ENCODE assay signal across 8 cellular contexts in the genomic region with DNA sequence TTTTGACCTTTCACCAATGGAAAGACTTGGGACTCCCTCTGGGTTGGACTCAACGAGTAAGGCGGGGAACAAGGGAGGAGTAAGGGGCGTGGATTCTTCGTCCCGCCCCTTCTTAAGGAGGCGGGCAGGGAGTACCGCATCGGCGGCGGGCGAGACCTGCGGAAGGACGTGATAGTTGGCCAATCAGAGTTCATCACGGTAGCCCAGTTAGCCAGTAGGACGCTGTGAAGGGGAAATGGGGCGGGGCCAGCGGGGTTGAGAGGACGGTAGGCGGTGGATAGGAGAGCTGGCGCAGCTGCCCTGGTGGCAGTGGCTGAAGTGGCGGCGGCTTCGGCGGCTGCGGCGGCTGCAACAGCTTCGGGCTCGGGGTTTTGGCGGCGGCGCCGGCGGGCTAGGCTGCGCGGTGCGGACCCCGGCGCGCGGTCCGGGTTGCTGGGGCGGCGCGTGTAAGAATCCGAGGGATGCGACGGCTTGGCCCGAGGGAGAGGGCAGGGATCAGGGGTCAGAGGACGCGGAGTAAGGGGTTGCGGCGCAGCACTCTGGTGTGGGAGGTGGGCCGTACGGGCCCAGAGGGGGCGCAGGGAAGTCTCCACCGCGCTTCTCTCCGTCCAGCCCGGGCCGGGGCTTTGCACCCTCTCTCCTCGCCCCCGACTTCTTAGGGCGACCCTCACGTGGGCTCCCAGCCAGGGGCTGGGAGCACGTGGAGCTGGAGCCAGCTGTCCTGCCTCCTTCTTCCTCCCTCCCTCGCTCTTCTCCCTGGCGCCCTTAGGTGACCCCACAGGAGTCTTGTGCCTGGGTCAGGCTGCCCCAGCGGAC. TPM values are rescaled to one million over a fixed set of nuclear protein-coding genes. Genes with fewer than 3 reads are reported as not detected.
A peak's percentile ranks its signal among the peaks of the same experiment; 100 is the strongest.
DNase-seq lines count a peak whose midpoint lies in the region; ATAC-seq, FAIRE-seq and TF ChIP-seq lines count a peak whose summit lies in the region.

A gene (plus strand): TSS at position 284 of the 816 bp plus-strand sequence. CDS start 5,389 bp downstream, outside the sequence.

- POLR2A ChIA-PET in endothelial cell of umbilical vein (lab: Charles Lee), result interaction anchor here (0.5 to 2.7 kb wide), 8 partner anchors 9 to 709 kb away, joined by 3 to 15 read pairs (median 5); a partner anchor contains a TSS

- H3K9me1 ChIP-seq in endothelial cell of umbilical vein (replicated peaks; ENCODE audit: control insufficient read depth, extremely low read depth, insufficient read depth, low read length), result no peaks in the 10 kb centered on the region

- H2AFZ ChIP-seq in OCI-LY3 (ENCODE audit: low read depth, low read length), result peak within 1 kb of the TSS; percentile 72
- peak within 1 kb of the TSS; percentile 80 for H2AFZ ChIP-seq in endothelial cell of umbilical vein (ENCODE audit: low read depth, low read length)

- intact Hi-C loops in Calu3 (cut with micrococcal nuclease; ENCODE audit: unreplicated experiment) (no loop called here), endothelial cell of umbilical vein (cut with micrococcal nuclease) (loop anchor here (1.0 to 10.0 kb wide), 6 partner anchors 10 to 137 kb away; a partner anchor contains a TSS)

- peaks cover 27% of the 10 kb centered on the region for H3K36me3 Mint-ChIP-seq in Calu3 (ENCODE audit: insufficient read depth, unreplicated experiment)

- no peaks in the 10 kb centered on the region for H3K9me3 Mint-ChIP-seq in Calu3 (ENCODE audit: low read depth, unreplicated experiment)

- H3K27me3 Mint-ChIP-seq in Calu3 (ENCODE audit: unreplicated experiment), result no peaks in the 10 kb centered on the region

- peak within 1 kb of the TSS; percentile 98 for H3K27ac Mint-ChIP-seq in Calu3 (ENCODE audit: unreplicated experiment)

- H3K36me3 ChIP-seq in OCI-LY3 (replicated peaks; ENCODE audit: low read depth, low read length) (no peaks in the 10 kb centered on the region), endothelial cell of umbilical vein (ENCODE audit: control insufficient read depth in 2 of 2, extremely low read depth in 1 of 2, insufficient read depth in 2 of 2, low read length in 2 of 2) (no peaks in the 10 kb centered on the region)

- TF ChIP-seq CTCF in Calu3 (IDR thresholded peaks at IDR 0.05; ENCODE audit: unreplicated experiment) (no peak), OCI-LY3 (IDR thresholded peaks at IDR 0.05; ENCODE audit: low read depth, low read length) (no peak), endothelial cell of umbilical vein (IDR thresholded peaks at IDR 0.05; ENCODE audit: extremely low read depth in 1 of 2, insufficient read depth in 1 of 2, low read depth in 1 of 2, low read length in 2 of 2) (peak in 1 of 2 donors; percentile 16)

- H3K4me3 Mint-ChIP-seq in Calu3 (ENCODE audit: low read depth, unreplicated experiment), result peak within 1 kb of the TSS; percentile 85

- dilution Hi-C loops in endothelial cell of umbilical vein (cut with MboI; ENCODE audit: extremely low pct_ligation_motif_present, low sequenced_read_pairs), result no loop called here

- H3K4me3 ChIP-seq in OCI-LY3 (ENCODE audit: low read length), result peak within 1 kb of the TSS; percentile 93
- H3K4me3 ChIP-seq in endothelial cell of umbilical vein (replicated peaks in 1 of 3; ENCODE audit: insufficient read depth in 1 of 3, low read depth in 1 of 3, low read length in 3 of 3), result peak within 1 kb of the TSS; percentile 40 to 98 (median 69)

- ATAC-seq in GM21515 (IDR thresholded peaks at IDR 0.05; ENCODE audit: unreplicated experiment), result peak; percentile 92

- peak; percentile 100 for FAIRE-seq in endothelial cell of umbilical vein (lab: Jason Lieb, UNC)

- BruUV-seq in Calu3 (replicated peaks; lab: Mats Ljungman, UMichigan) (no TSS peak), endothelial cell of umbilical vein (replicated peaks; lab: Mats Ljungman, UMichigan) (no TSS peak)

- H3K9ac ChIP-seq in OCI-LY3 (ENCODE audit: low read length), result peak within 1 kb of the TSS; percentile 85
- peak within 1 kb of the TSS; percentile 71 for H3K9ac ChIP-seq in endothelial cell of umbilical vein (replicated peaks; ENCODE audit: extremely low read depth, insufficient read depth, low read length)

- peak; percentile 96 for TF ChIP-seq POLR2A in endothelial cell of umbilical vein (IDR thresholded peaks at IDR 0.05; ENCODE audit: low read depth, low read length)

- H3K4me2 ChIP-seq in OCI-LY3 (ENCODE audit: low read length), result peak within 1 kb of the TSS; percentile 98
- peak within 1 kb of the TSS; percentile 94 for H3K4me2 ChIP-seq in endothelial cell of umbilical vein (ENCODE audit: insufficient read depth, low read length)

- H3K27ac ChIP-seq in OCI-LY3 (ENCODE audit: low read length) (peak within 1 kb of the TSS; percentile 51), endothelial cell of umbilical vein (ENCODE audit: insufficient read depth, low read depth, low read length) (peak within 1 kb of the TSS; percentile 12)

- H4K20me1 ChIP-seq in OCI-LY3 (ENCODE audit: insufficient read depth, low read length) (no peaks in the 10 kb centered on the region), endothelial cell of umbilical vein (replicated peaks; ENCODE audit: control insufficient read depth, extremely low read depth, insufficient read depth, low read length) (no peaks in the 10 kb centered on the region)

- no peaks in the 10 kb centered on the region for H3K4me1 Mint-ChIP-seq in Calu3 (ENCODE audit: low read depth, unreplicated experiment)

- H3K4me1 ChIP-seq in OCI-LY3 (ENCODE audit: low read length) (peaks cover 23% of the 10 kb centered on the region), endothelial cell of umbilical vein (ENCODE audit: control insufficient read depth, extremely low read depth, insufficient read depth, low read length) (peaks cover 23% of the 10 kb centered on the region)

- DNase-seq in Calu3, result peak; percentile 100
- DNase-seq in HuH-7 (ENCODE audit: low spot score), result peak; percentile 95
- peak; percentile 98 for DNase-seq in activated CD8-positive, alpha-beta memory T cell treated with anti-CD3 and anti-CD28 coated beads, Interleukin-2, amount 50 U/mL, for 48 hours
- peak; percentile 100 for DNase-seq in endothelial cell of umbilical vein (ENCODE audit: low read depth, low spot score)
- DNase-seq in middle frontal gyrus (ENCODE audit: extremely low spot score, low spot score), result peak; percentile 100
- DNase-seq in stimulated activated CD8-positive, alpha-beta memory T cell treated with anti-CD3 and anti-CD28 coated beads, Interleukin-2, amount 100 ng/mL, for 48 hours (ENCODE audit: low read depth in 2 of 2), result peak; percentile 97 to 99

- no peaks in the 10 kb centered on the region for H3K9me3 ChIP-seq in OCI-LY3 (ENCODE audit: insufficient read depth, low read length)
- H3K9me3 ChIP-seq in endothelial cell of umbilical vein (replicated peaks; ENCODE audit: control insufficient read depth, insufficient read depth, low read length), result no peaks in the 10 kb centered on the region

- H3K79me2 ChIP-seq in OCI-LY3 (ENCODE audit: low read length) (peaks cover 27% of the 10 kb centered on the region), endothelial cell of umbilical vein (ENCODE audit: control insufficient read depth, insufficient read depth, low read length) (peaks cover 6% of the 10 kb centered on the region)

- CTCF ChIA-PET in Calu3 (lab: Charles Lee) (interaction anchor here (0.6 to 2.3 kb wide), 8 partner anchors 9 to 204 kb away, joined by 3 to 8 read pairs (median 4); a partner anchor contains a TSS), endothelial cell of umbilical vein (lab: Charles Lee) (interaction anchor here (0.6 to 2.1 kb wide), 7 partner anchors 22 to 204 kb away, joined by 3 to 9 read pairs (median 4); no protein-coding TSS in a partner anchor)

- H3K27me3 ChIP-seq in OCI-LY3 (ENCODE audit: low read depth, low read length) (no peaks in the 10 kb centered on the region; the same call in 1 of the 2 replicates), endothelial cell of umbilical vein (ENCODE audit: control insufficient read depth in 2 of 2, insufficient read depth in 2 of 2, low read length in 2 of 2) (no peaks in the 10 kb centered on the region)

TF ChIP-seq in endothelial cell of umbilical vein, 7 proteins besides CTCF, POLR2A, EP300 and RAD21:
- TF ChIP-seq, protein P1, sequence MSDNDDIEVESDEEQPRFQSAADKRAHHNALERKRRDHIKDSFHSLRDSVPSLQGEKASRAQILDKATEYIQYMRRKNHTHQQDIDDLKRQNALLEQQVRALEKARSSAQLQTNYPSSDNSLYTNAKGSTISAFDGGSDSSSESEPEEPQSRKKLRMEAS (IDR thresholded peaks at IDR 0.05; ENCODE audit: insufficient read depth, insufficient read length), result peak; percentile 67
- TF ChIP-seq JUN (IDR thresholded peaks at IDR 0.05; ENCODE audit: borderline replicate concordance, insufficient read depth, insufficient read length, low read depth) (no peak), FOS (IDR thresholded peaks at IDR 0.05; ENCODE audit: borderline replicate concordance, insufficient read depth, low read length) (no peak), POLR2AphosphoS5 (IDR thresholded peaks at IDR 0.05; ENCODE audit: insufficient read depth, low read depth, low read length) (peak; percentile 97)

RNA-seq across cellular contexts. Expression of the gene that starts here (rescaled TPM):
- total RNA-seq in Calu3 (2022) (83.0 and 91.1 TPM in 2 replicates), endothelial cell of umbilical vein (17.9 and 28.3 TPM in 2 replicates)
- 18.7 and 19.5 TPM in 2 replicates for polyA plus RNA-seq in endothelial cell of umbilical vein
- polyA plus RNA-seq in endothelial cell of umbilical vein (2011; cell fraction: cytosol; rRNA removed), result 11.0 and 12.8 TPM in 2 replicates
- 69.3 and 74.3 TPM in 2 replicates for polyA plus RNA-seq in endothelial cell of umbilical vein (2011; cell fraction: nucleus; rRNA removed)
- polyA plus RNA-seq in endothelial cell of umbilical vein (2012), result 15.9 and 22.7 TPM in 2 replicates
- polyA minus RNA-seq in endothelial cell of umbilical vein, result 35.2 and 36.9 TPM in 2 replicates
- polyA minus RNA-seq in endothelial cell of umbilical vein (2011; cell fraction: cytosol; rRNA and poly(A)+ RNA removed), result 18.6 TPM
- polyA minus RNA-seq in endothelial cell of umbilical vein (2011; cell fraction: nucleus; rRNA and poly(A)+ RNA removed), result 34.9 and 40.1 TPM in 2 replicates

Comparison
In these comparisons a context has a peak if more than half of its experiments do, and no peak if none do; other contexts are left out.
1. Peak in every context shown above with its lines: DNase-seq, ATAC-seq, H3K4me3 ChIP-seq and H3K27ac ChIP-seq.